Comparison of ENCODE assay signal across 10 cellular contexts in the genomic region with DNA sequence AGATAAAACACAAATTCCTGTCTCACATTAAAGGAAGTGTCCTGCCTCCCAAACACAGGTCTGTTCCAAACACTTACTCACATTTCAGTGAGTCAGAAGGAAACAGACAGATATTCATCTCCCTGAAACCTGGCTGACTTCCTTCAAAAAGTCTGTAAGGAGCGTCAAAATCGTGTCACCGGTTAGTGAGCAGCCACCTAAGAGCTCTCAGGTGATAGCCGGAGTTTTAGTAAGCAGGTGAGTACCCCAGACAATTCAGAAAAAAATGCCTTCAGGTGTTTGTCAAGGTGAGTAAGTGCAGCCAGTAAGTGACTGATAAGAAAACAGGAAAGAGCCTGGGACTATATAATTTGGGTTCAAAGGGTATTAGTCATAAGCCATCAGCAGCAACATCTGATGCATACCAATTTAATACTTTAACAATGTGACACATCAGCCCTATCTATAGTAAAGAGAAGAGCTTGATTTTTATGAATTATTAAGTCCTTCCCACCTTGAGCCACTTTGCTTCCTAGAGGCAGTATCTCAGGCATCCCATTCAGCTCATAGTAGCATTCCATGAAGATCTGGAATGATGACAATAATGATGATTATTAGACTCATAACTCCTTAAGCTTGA. TPM values are rescaled to one million over a fixed set of nuclear protein-coding genes. Genes with fewer than 3 reads are reported as not detected.
DNase-seq lines count a peak whose midpoint lies in the region; ATAC-seq, FAIRE-seq and TF ChIP-seq lines count a peak whose summit lies in the region.
"Had no signal": no experiment of that assay in that cellular context is flagged by ENCODE, and none has a peak within 500 bp of the region (broad histone marks: within the 10 kb centered on the region; RNA-seq: fewer than 3 reads in every experiment).

No MANE protein-coding gene starts in this region.

- ATAC-seq in GM21528 (IDR thresholded peaks at IDR 0.05; ENCODE audit: low FRiP score, unreplicated experiment), result no peak
- ATAC-seq: Right ventricle myocardium inferior had no signal

- H3K27me3 Mint-ChIP-seq in activated T-helper 1 cell treated with anti-CD3 and anti-CD28 coated beads, Interleukin-12 subunit alpha, Interleukin-12 subunit beta, Interleukin-2, Interleukin-4 antibody, amounts not matched to agents 30 ng/mL and 10 ng/mL and 1 ng/mL, durations not matched to agents 14 hours and 24 hours and 36 hours (ENCODE audit: insufficient read depth), result peaks cover 9% of the 10 kb centered on the region

- intact Hi-C loops in activated T-helper 1 cell treated with anti-CD3 and anti-CD28 coated beads, Interleukin-12 subunit alpha, Interleukin-12 subunit beta, Interleukin-2, Interleukin-4 antibody, amounts not matched to agents 30 ng/mL and 10 ng/mL and 1 ng/mL, durations not matched to agents 14 hours and 24 hours and 36 hours (cut with micrococcal nuclease), result loop anchor here (1.0 to 5.0 kb wide), 3 partner anchors 53 to 186 kb away; no protein-coding TSS in a partner anchor
- intact Hi-C loops in vagina (cut with DNase I), result no loop called here

- peaks cover 15% of the 10 kb centered on the region for H3K4me1 ChIP-seq in vagina

- no peak for FAIRE-seq in GM19239 (lab: Jason Lieb, UNC)

- no peak overlapping the region for H3K27ac Mint-ChIP-seq in activated T-helper 1 cell treated with anti-CD3 and anti-CD28 coated beads, Interleukin-12 subunit alpha, Interleukin-12 subunit beta, Interleukin-2, Interleukin-4 antibody, amounts not matched to agents 30 ng/mL and 10 ng/mL and 1 ng/mL, durations not matched to agents 14 hours and 24 hours and 36 hours

- no peaks in the 10 kb centered on the region for H3K36me3 ChIP-seq in vagina

- peaks cover 10% of the 10 kb centered on the region for H3K36me3 Mint-ChIP-seq in activated T-helper 1 cell treated with anti-CD3 and anti-CD28 coated beads, Interleukin-12 subunit alpha, Interleukin-12 subunit beta, Interleukin-2, Interleukin-4 antibody, amounts not matched to agents 30 ng/mL and 10 ng/mL and 1 ng/mL, durations not matched to agents 14 hours and 24 hours and 36 hours (ENCODE audit: low read depth)

- peaks cover 45% of the 10 kb centered on the region for H3K4me1 Mint-ChIP-seq in activated T-helper 1 cell treated with anti-CD3 and anti-CD28 coated beads, Interleukin-12 subunit alpha, Interleukin-12 subunit beta, Interleukin-2, Interleukin-4 antibody, amounts not matched to agents 30 ng/mL and 10 ng/mL and 1 ng/mL, durations not matched to agents 14 hours and 24 hours and 36 hours (ENCODE audit: low read depth)

- no peak overlapping the region for H3K4me3 ChIP-seq in vagina

- H3K27ac ChIP-seq in vagina, result peak overlapping the region; percentile 67

- TF ChIP-seq CTCF in vagina (IDR thresholded peaks at IDR 0.05), result no peak

- no peaks in the 10 kb centered on the region for H3K9me3 ChIP-seq in vagina

- peak; percentile 12 for DNase-seq in stimulated activated CD4-positive, alpha-beta T cell treated with anti-CD3 and anti-CD28 coated beads, Interleukin-4, amount 100 ng/mL, for 24 hours
- no peak for DNase-seq in stimulated activated CD4-positive, alpha-beta T cell treated with anti-CD3 and anti-CD28 coated beads, Interleukin-4, amount 100 ng/mL, for 1 hour
- DNase-seq in activated T-helper 1 cell treated with anti-CD3 and anti-CD28 coated beads, Interleukin-12 subunit alpha, Interleukin-12 subunit beta, Interleukin-2, Interleukin-4 antibody, amounts not matched to agents 30 ng/mL and 10 ng/mL and 1 ng/mL, durations not matched to agents 14 hours and 24 hours and 36 hours (ENCODE audit: low spot score), result no peak
- DNase-seq in kidney glomerular epithelial cell (lab: John Stamatoyannopoulos, UW), result peak; percentile 74
- DNase-seq in vagina (ENCODE audit: extremely low spot score in 2 of 2), result no peak
- DNase-seq in GM19239 (ENCODE audit: insufficient read length, low spot score), result no peak
- DNase-seq in NOMO-1 treated with dmso at 0.1 percent for 144 hours (lab: John Stamatoyannopoulos, UW; ENCODE audit: unreplicated experiment), result no peak
- DNase-seq: DMS 273 treated with DMSO at 0.1 percent for 48 hours had no signal

- no peaks in the 10 kb centered on the region for H3K9me3 Mint-ChIP-seq in activated T-helper 1 cell treated with anti-CD3 and anti-CD28 coated beads, Interleukin-12 subunit alpha, Interleukin-12 subunit beta, Interleukin-2, Interleukin-4 antibody, amounts not matched to agents 30 ng/mL and 10 ng/mL and 1 ng/mL, durations not matched to agents 14 hours and 24 hours and 36 hours

- no peaks in the 10 kb centered on the region for H3K27me3 ChIP-seq in vagina

- peak overlapping the region; percentile 85 for H3K4me3 Mint-ChIP-seq in activated T-helper 1 cell treated with anti-CD3 and anti-CD28 coated beads, Interleukin-12 subunit alpha, Interleukin-12 subunit beta, Interleukin-2, Interleukin-4 antibody, amounts not matched to agents 30 ng/mL and 10 ng/mL and 1 ng/mL, durations not matched to agents 14 hours and 24 hours and 36 hours

- TF ChIP-seq POLR2A in vagina (IDR thresholded peaks at IDR 0.05), result no peak

RNA-seq across cellular contexts. Expression of gene ITGA2, which starts 1.3 kb away (rescaled TPM):
- total RNA-seq in activated T-helper 1 cell treated with anti-CD3 and anti-CD28 coated beads, Interleukin-12 subunit alpha, Interleukin-12 subunit beta, Interleukin-2, Interleukin-4 antibody, amounts not matched to agents 30 ng/mL and 10 ng/mL and 1 ng/mL, durations not matched to agents 14 hours and 24 hours and 36 hours, result 3.1 and 3.2 TPM in 2 replicates
- total RNA-seq in vagina, result 18.4 TPM

Comparison
In these comparisons a context has a peak if more than half of its experiments do, and no peak if none do; other contexts are left out.
1. DNase-seq: peak in stimulated activated CD4-positive, alpha-beta T cell treated with anti-CD3 and anti-CD28 coated beads, Interleukin-4, amount 100 ng/mL, for 24 hours (single experiment) and kidney glomerular epithelial cell (single experiment); none in stimulated activated CD4-positive, alpha-beta T cell treated with anti-CD3 and anti-CD28 coated beads, Interleukin-4, amount 100 ng/mL, for 1 hour (single experiment), activated T-helper 1 cell treated with anti-CD3 and anti-CD28 coated beads, Interleukin-12 subunit alpha, Interleukin-12 subunit beta, Interleukin-2, Interleukin-4 antibody, amounts not matched to agents 30 ng/mL and 10 ng/mL and 1 ng/mL, durations not matched to agents 14 hours and 24 hours and 36 hours (single experiment), vagina (0 of 2), GM19239 (single experiment) and NOMO-1 treated with dmso at 0.1 percent for 144 hours (single experiment).